Comparison of ENCODE assay signal across 13 cellular contexts in genomic region chr10:60388709-60389241, GRCh38. TPM values are rescaled to one million over a fixed set of nuclear protein-coding genes. Genes with fewer than 3 reads are reported as not detected.
DNase-seq lines count a peak whose midpoint lies in the region; ATAC-seq, FAIRE-seq and TF ChIP-seq lines count a peak whose summit lies in the region.
"Had no signal": no experiment of that assay in that cellular context is flagged by ENCODE, and none has a peak within 500 bp of the region (broad histone marks: within the 10 kb centered on the region; RNA-seq: fewer than 3 reads in every experiment).

No MANE protein-coding gene starts in this region.

- H2AFZ ChIP-seq in astrocyte (ENCODE audit: low read depth, low read length), result no peak overlapping the region
- H2AFZ ChIP-seq: GM23248 had no signal

- DNase-seq in stimulated activated CD4-positive, alpha-beta T cell treated with anti-CD3 and anti-CD28 coated beads, Interleukin-15, amount 100 ng/mL, for 24 hours, result peak; percentile 6
- no peak for DNase-seq in stimulated activated CD4-positive, alpha-beta T cell treated with anti-CD3 and anti-CD28 coated beads, Interleukin-12 subunit alpha, Interleukin-12 subunit beta, amount 100 ng/mL, for 4 hours
- no peak for DNase-seq in astrocyte (ENCODE audit: low read depth)
- peak; percentile 47 for DNase-seq in midbrain (lab: John Stamatoyannopoulos, UW)
- no peak for DNase-seq in upper lobe of right lung
- no peak for DNase-seq in activated T-cell treated with anti-CD3 and anti-CD28 coated beads, Interleukin-2, amount 50 U/mL, for 4 hours
- DNase-seq in DMS 273 (lab: John Stamatoyannopoulos, UW; ENCODE audit: unreplicated experiment), result no peak
- DNase-seq: GM23248, uterus had no signal

- peak overlapping the region; percentile 16 for H3K4me2 ChIP-seq in astrocyte (ENCODE audit: low read length)

- intact Hi-C loops in upper lobe of right lung (cut with DNase I), result no loop called here

- no peaks in the 10 kb centered on the region for H3K9me3 Mint-ChIP-seq in astrocyte (ENCODE audit: unreplicated experiment)
- H3K9me3 Mint-ChIP-seq in activated T-cell treated with anti-CD3 and anti-CD28 coated beads, Interleukin-2, amount 50 U/mL, for 4 hours, result no peaks in the 10 kb centered on the region

- no peaks in the 10 kb centered on the region for H3K9me3 ChIP-seq in astrocyte (ENCODE audit: insufficient read depth, low read depth, low read length)
- no peaks in the 10 kb centered on the region for H3K9me3 ChIP-seq in upper lobe of right lung
- H3K9me3 ChIP-seq: right atrium auricular region, uterus had no signal

- FAIRE-seq in astrocyte (lab: Jason Lieb, UNC), result no peak
- FAIRE-seq: frontal cortex had no signal

- no peak for TF ChIP-seq CTCF in astrocyte (IDR thresholded peaks at IDR 0.05; ENCODE audit: insufficient read depth, low read depth, low read length)
- no peak for TF ChIP-seq CTCF in upper lobe of right lung (IDR thresholded peaks at IDR 0.05)

- peaks cover 30% of the 10 kb centered on the region for H3K4me1 ChIP-seq in astrocyte (ENCODE audit: insufficient read depth, low read length)
- H3K4me1 ChIP-seq in upper lobe of right lung, result peaks cover 6% of the 10 kb centered on the region
- H3K4me1 ChIP-seq: uterus had no signal

- no peak overlapping the region for H3K27ac Mint-ChIP-seq in astrocyte (ENCODE audit: unreplicated experiment)
- H3K27ac Mint-ChIP-seq: activated naive CD8-positive, alpha-beta T cell had no signal

- H3K9ac ChIP-seq in astrocyte (ENCODE audit: low read length), result no peak overlapping the region
- H3K9ac ChIP-seq: GM23248 had no signal

- H3K27me3 ChIP-seq in astrocyte (ENCODE audit: insufficient read depth, low read length), result no peaks in the 10 kb centered on the region
- no peaks in the 10 kb centered on the region for H3K27me3 ChIP-seq in upper lobe of right lung
- H3K27me3 ChIP-seq: right atrium auricular region, uterus had no signal

- H3K27ac ChIP-seq in astrocyte (ENCODE audit: low read depth, low read length) (no peak overlapping the region), upper lobe of right lung (no peak overlapping the region)
- H3K27ac ChIP-seq: GM23248, right atrium auricular region, uterus had no signal

- no peaks in the 10 kb centered on the region for H4K20me1 ChIP-seq in astrocyte (ENCODE audit: insufficient read depth, low read length)

- peaks cover 23% of the 10 kb centered on the region for H3K4me1 Mint-ChIP-seq in astrocyte (ENCODE audit: low read depth, unreplicated experiment)
- H3K4me1 Mint-ChIP-seq in activated T-cell treated with anti-CD3 and anti-CD28 coated beads, Interleukin-2, amount 50 U/mL, for 4 hours (ENCODE audit: low read depth), result peaks cover 7% of the 10 kb centered on the region

- no peaks in the 10 kb centered on the region for H3K36me3 Mint-ChIP-seq in astrocyte (ENCODE audit: low read depth, unreplicated experiment)
- no peaks in the 10 kb centered on the region for H3K36me3 Mint-ChIP-seq in activated T-cell treated with anti-CD3 and anti-CD28 coated beads, Interleukin-2, amount 50 U/mL, for 4 hours (ENCODE audit: insufficient read depth)
- H3K36me3 Mint-ChIP-seq: activated naive CD8-positive, alpha-beta T cell had no signal

- no peaks in the 10 kb centered on the region for H3K27me3 Mint-ChIP-seq in astrocyte (ENCODE audit: low read depth, unreplicated experiment)
- no peaks in the 10 kb centered on the region for H3K27me3 Mint-ChIP-seq in activated T-cell treated with anti-CD3 and anti-CD28 coated beads, Interleukin-2, amount 50 U/mL, for 4 hours (ENCODE audit: low read depth)
- H3K27me3 Mint-ChIP-seq: activated naive CD8-positive, alpha-beta T cell had no signal

- H3K4me3 Mint-ChIP-seq in astrocyte (ENCODE audit: unreplicated experiment), result no peak overlapping the region
- H3K4me3 Mint-ChIP-seq in activated T-cell treated with anti-CD3 and anti-CD28 coated beads, Interleukin-2, amount 50 U/mL, for 4 hours, result no peak overlapping the region
- H3K4me3 Mint-ChIP-seq: activated naive CD8-positive, alpha-beta T cell had no signal

- H3K4me3 ChIP-seq in astrocyte (ENCODE audit: insufficient read depth, low read depth, low read length) (no peak overlapping the region), upper lobe of right lung (no peak overlapping the region)
- H3K4me3 ChIP-seq: GM23248, right atrium auricular region, uterus had no signal

- no peaks in the 10 kb centered on the region for H3K79me2 ChIP-seq in astrocyte (ENCODE audit: insufficient read depth, low read length)

- H3K36me3 ChIP-seq in astrocyte (ENCODE audit: insufficient read depth, low read length) (no peaks in the 10 kb centered on the region), upper lobe of right lung (no peaks in the 10 kb centered on the region)
- H3K36me3 ChIP-seq: right atrium auricular region, uterus had no signal

- peak; percentile 39 for ATAC-seq in upper lobe of right lung
- no peak for ATAC-seq in HG03097 (IDR thresholded peaks at IDR 0.05; ENCODE audit: low FRiP score, unreplicated experiment)
- no peak for ATAC-seq in activated T-cell treated with anti-CD3 and anti-CD28 coated beads, Interleukin-2, amount 50 U/mL, for 4 hours

RNA-seq across cellular contexts. Expression of gene ANK3, which starts 0.9 kb away (rescaled TPM):
- 15.5 and 21.1 TPM in 2 replicates for total RNA-seq in astrocyte
- total RNA-seq in upper lobe of right lung, result 91.1 TPM
- 10 to 100 TPM; 21.4 to 41.1 (median 30.5) TPM for total RNA-seq in activated T-cell treated with anti-CD3 and anti-CD28 coated beads, Interleukin-2, amount 50 U/mL, for 4 hours

Comparison
In these comparisons a context has a peak if more than half of its experiments do, and no peak if none do; other contexts are left out.
1. DNase-seq: peak in stimulated activated CD4-positive, alpha-beta T cell treated with anti-CD3 and anti-CD28 coated beads, Interleukin-15, amount 100 ng/mL, for 24 hours (single experiment) and midbrain (single experiment); none in stimulated activated CD4-positive, alpha-beta T cell treated with anti-CD3 and anti-CD28 coated beads, Interleukin-12 subunit alpha, Interleukin-12 subunit beta, amount 100 ng/mL, for 4 hours (single experiment), astrocyte (single experiment), upper lobe of right lung (single experiment), activated T-cell treated with anti-CD3 and anti-CD28 coated beads, Interleukin-2, amount 50 U/mL, for 4 hours (single experiment) and DMS 273 (single experiment).